Comparison of ENCODE assay signal across 9 cellular contexts in the genomic region with DNA sequence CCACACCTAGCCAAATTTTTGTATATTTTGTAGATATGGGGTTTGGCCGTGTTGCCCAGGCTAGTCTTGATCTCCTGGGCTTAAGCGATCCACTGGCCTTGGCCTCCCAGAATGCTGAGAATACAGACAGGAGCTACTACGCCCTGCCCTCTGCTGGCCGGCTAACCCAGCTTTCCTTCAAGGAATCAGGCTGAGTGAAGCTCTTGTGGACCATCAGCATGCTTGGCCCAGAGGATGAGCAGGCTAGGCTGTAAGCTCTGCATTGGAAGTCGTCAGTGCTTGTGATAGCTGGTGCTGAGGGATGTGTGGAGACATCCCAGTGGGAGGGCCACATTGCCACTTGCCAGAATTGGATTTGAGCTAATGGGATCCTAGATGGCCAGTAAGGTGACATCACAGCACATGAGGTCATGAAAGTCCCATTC.
DNase-seq lines count a peak whose midpoint lies in the region; ATAC-seq and TF ChIP-seq lines count a peak whose summit lies in the region.
"Had no signal": no experiment of that assay in that cellular context is flagged by ENCODE, and none has a peak within 500 bp of the region (broad histone marks: within the 10 kb centered on the region; RNA-seq: fewer than 3 reads in every experiment).

No MANE protein-coding gene starts in this region.

- intact Hi-C loops in naive thymus-derived CD4-positive, alpha-beta T cell (cut with micrococcal nuclease): loop anchor here (2.0 to 5.0 kb wide), 3 partner anchors 135 to 173 kb away; no protein-coding TSS in a partner anchor

- no peak overlapping the region for H3K9ac ChIP-seq in MM.1S (ENCODE audit: low read length)

- H3K9me2 ChIP-seq in MM.1S (replicated peaks; ENCODE audit: insufficient read depth, low read length): no peaks in the 10 kb centered on the region

- H3K4me1 Mint-ChIP-seq in chondrocyte (ENCODE audit: low read depth): peaks cover 75% of the 10 kb centered on the region
- peaks cover 70 to 96% (median 84%) of the 10 kb centered on the region in 7 donors for H3K4me1 Mint-ChIP-seq in naive thymus-derived CD4-positive, alpha-beta T cell

- H3K4me1 ChIP-seq in naive thymus-derived CD4-positive, alpha-beta T cell (ENCODE audit: control insufficient read depth in 2 of 2, insufficient read depth in 2 of 2, low read length in 2 of 2): peaks cover 84 to 93% of the 10 kb centered on the region in 2 donors
- peaks cover 4% of the 10 kb centered on the region; the same call in 1 of the 2 replicates for H3K4me1 ChIP-seq in MM.1S (ENCODE audit: low read length)

- CTCF ChIA-PET in naive thymus-derived CD4-positive, alpha-beta T cell (lab: Charles Lee): interaction anchor here (1.4 to 12.5 kb wide), 7 partner anchors 14 to 113 kb away, joined by 3 to 229 read pairs (median 6); a partner anchor contains a TSS

- no peaks in the 10 kb centered on the region for H3K27me3 Mint-ChIP-seq in chondrocyte (ENCODE audit: low read depth)
- no peaks in the 10 kb centered on the region for H3K27me3 Mint-ChIP-seq in naive thymus-derived CD4-positive, alpha-beta T cell
- H3K27me3 Mint-ChIP-seq: activated B cell treated with CpG ODN at 0.5 μM for 24 hours had no signal

- POLR2A ChIA-PET in naive thymus-derived CD4-positive, alpha-beta T cell (lab: Charles Lee): interaction anchor here (0.6 to 26.4 kb wide), 12 partner anchors 19 to 677 kb away, joined by 3 to 738 read pairs (median 4); a partner anchor contains a TSS

- DNase-seq in AG09319 (ENCODE audit: extremely low read depth, low read depth) (no peak), HT1080 (ENCODE audit: low read depth) (peak; percentile 56), chondrocyte (ENCODE audit: low spot score) (peak; percentile 62), MM.1S (no peak), NCI-H524 treated with DMSO at 0.1 percent for 48 hours (lab: John Stamatoyannopoulos, UW) (no peak), OCI-M1 (lab: John Stamatoyannopoulos, UW) (no peak)
- no peak for DNase-seq in naive thymus-derived CD4-positive, alpha-beta T cell
- no peak for DNase-seq in stimulated activated CD4-positive, alpha-beta T cell treated with anti-CD3 and anti-CD28 coated beads, Interleukin-4, amount 100 ng/mL, for 1 hour
- DNase-seq: activated B cell treated with CpG ODN at 0.5 μM for 24 hours had no signal

- H3K9me3 Mint-ChIP-seq in chondrocyte (ENCODE audit: low read depth): no peaks in the 10 kb centered on the region
- peaks cover 0 to 5% (median 0%) of the 10 kb centered on the region in 11 donors for H3K9me3 Mint-ChIP-seq in naive thymus-derived CD4-positive, alpha-beta T cell
- H3K9me3 Mint-ChIP-seq: activated B cell treated with CpG ODN at 0.5 μM for 24 hours had no signal

- no peaks in the 10 kb centered on the region for H3K9me3 ChIP-seq in naive thymus-derived CD4-positive, alpha-beta T cell (ENCODE audit: control insufficient read depth in 2 of 3, low read length in 3 of 3)
- no peaks in the 10 kb centered on the region for H3K9me3 ChIP-seq in MM.1S (replicated peaks; ENCODE audit: insufficient read depth, low read length)

- no peaks in the 10 kb centered on the region for H3K27me3 ChIP-seq in naive thymus-derived CD4-positive, alpha-beta T cell (ENCODE audit: control insufficient read depth in 2 of 2, insufficient read depth in 2 of 2, low read length in 2 of 2)
- no peaks in the 10 kb centered on the region for H3K27me3 ChIP-seq in MM.1S (replicated peaks; ENCODE audit: insufficient read depth, low read length)

- no peak for ATAC-seq in naive thymus-derived CD4-positive, alpha-beta T cell

- H3K36me3 ChIP-seq in naive thymus-derived CD4-positive, alpha-beta T cell (ENCODE audit: control insufficient read depth in 2 of 3, insufficient read depth in 3 of 3, low read length in 3 of 3): peaks cover 11 to 48% (median 24%) of the 10 kb centered on the region in 3 experiments
- H3K36me3 ChIP-seq in MM.1S (replicated peaks; ENCODE audit: insufficient read depth, low read length): peaks cover 3% of the 10 kb centered on the region

- H3K4me3 Mint-ChIP-seq in chondrocyte (ENCODE audit: unreplicated experiment): no peak overlapping the region
- H3K4me3 Mint-ChIP-seq in naive thymus-derived CD4-positive, alpha-beta T cell: peak overlapping the region; percentile 20 to 88 (median 84)
- H3K4me3 Mint-ChIP-seq: activated B cell treated with CpG ODN at 0.5 μM for 24 hours had no signal

- H4K20me1 ChIP-seq in MM.1S (ENCODE audit: insufficient read depth, low read length): peaks cover 4% of the 10 kb centered on the region; the same call in 1 of the 2 replicates

- peaks cover 3% of the 10 kb centered on the region; the same call in 1 of the 2 replicates for H3F3A ChIP-seq in MM.1S (ENCODE audit: insufficient read depth, low read length)

- TF ChIP-seq CTCF in AG09319 (IDR thresholded peaks at IDR 0.05; ENCODE audit: low read depth, low read length): peak; percentile 66
- peak; percentile 73 for TF ChIP-seq CTCF in chondrocyte (IDR thresholded peaks at IDR 0.05)
- no peak for TF ChIP-seq CTCF in MM.1S (IDR thresholded peaks at IDR 0.05; ENCODE audit: low read length)

- H3K27ac ChIP-seq in naive thymus-derived CD4-positive, alpha-beta T cell (ENCODE audit: low read depth, low read length): no peak overlapping the region
- no peak overlapping the region for H3K27ac ChIP-seq in MM.1S (ENCODE audit: low read length)

- peak overlapping the region; percentile 39 for H3K4me3 ChIP-seq in naive thymus-derived CD4-positive, alpha-beta T cell (ENCODE audit: low read length)
- no peak overlapping the region for H3K4me3 ChIP-seq in MM.1S (ENCODE audit: low read length)

- H2AFZ ChIP-seq in MM.1S (ENCODE audit: low read length): no peak overlapping the region

- no peak overlapping the region for H3K4me2 ChIP-seq in MM.1S (ENCODE audit: low read depth, low read length)

- H3K27ac Mint-ChIP-seq in chondrocyte (ENCODE audit: unreplicated experiment): peak overlapping the region; percentile 99
- H3K27ac Mint-ChIP-seq in naive thymus-derived CD4-positive, alpha-beta T cell: peak overlapping the region; percentile 92 to 99 (median 93)
- H3K27ac Mint-ChIP-seq: activated B cell treated with CpG ODN at 0.5 μM for 24 hours had no signal

- peaks cover 25% of the 10 kb centered on the region for H3K36me3 Mint-ChIP-seq in chondrocyte (ENCODE audit: low read depth)
- H3K36me3 Mint-ChIP-seq in naive thymus-derived CD4-positive, alpha-beta T cell: peaks cover 5 to 62% (median 13%) of the 10 kb centered on the region in 5 donors

- no peaks in the 10 kb centered on the region for H3K79me2 ChIP-seq in MM.1S (ENCODE audit: low read length)

Comparison
In these comparisons a context has a peak if more than half of its experiments do, and no peak if none do; other contexts are left out.
1. DNase-seq: peak in HT1080 (single experiment) and chondrocyte (single experiment); none in AG09319 (single experiment), naive thymus-derived CD4-positive, alpha-beta T cell (0 of 9), stimulated activated CD4-positive, alpha-beta T cell treated with anti-CD3 and anti-CD28 coated beads, Interleukin-4, amount 100 ng/mL, for 1 hour (single experiment), MM.1S (single experiment), NCI-H524 treated with DMSO at 0.1 percent for 48 hours (single experiment) and OCI-M1 (single experiment).